ENCODE assay signal across 15 cellular contexts in the genomic region with DNA sequence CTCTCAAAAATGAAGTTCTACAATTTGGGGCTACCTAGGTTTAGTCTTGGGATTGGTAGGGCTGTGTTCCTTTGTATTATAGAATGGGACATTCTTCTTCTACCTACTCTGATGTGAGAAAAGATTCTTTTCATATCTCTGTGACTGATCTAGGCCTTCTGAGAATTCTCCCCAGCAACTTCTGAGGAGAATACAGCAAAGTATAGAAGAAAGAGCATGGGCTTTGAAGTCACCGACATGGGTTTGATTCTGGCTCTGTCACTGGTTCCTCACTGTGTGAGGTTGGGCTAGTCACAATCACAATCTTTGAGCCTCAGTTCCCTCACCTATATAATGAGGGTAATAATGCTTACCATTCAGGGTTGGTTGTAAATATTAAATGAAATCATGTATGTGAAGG. TPM values are rescaled to one million over a fixed set of nuclear protein-coding genes. Genes with fewer than 3 reads are reported as not detected.
DNase-seq lines count a peak whose midpoint lies in the region; ATAC-seq and TF ChIP-seq lines count a peak whose summit lies in the region.
"Had no signal": no experiment of that assay in that cellular context is flagged by ENCODE, and none has a peak within 500 bp of the region (broad histone marks: within the 10 kb centered on the region; RNA-seq: fewer than 3 reads in every experiment).

No MANE protein-coding gene starts in this region.

- no peak overlapping the region for H3K4me3 ChIP-seq in SK-N-MC
- H3K4me3 ChIP-seq: cardiac muscle cell, left lung had no signal

- H3K4me3 Mint-ChIP-seq in activated CD8-positive, alpha-beta memory T cell treated with anti-CD3 and anti-CD28 coated beads, Interleukin-2, amount 10 ng/mL, durations not matched to agents 7 days and 5 days = no peak overlapping the region
- no peak overlapping the region for H3K4me3 Mint-ChIP-seq in endothelial cell (ENCODE audit: unreplicated experiment)
- no peak overlapping the region for H3K4me3 Mint-ChIP-seq in stimulated activated memory B cell treated with anti-CD40 and anti-IgM and Interleukin-4, amounts not matched to agents 10 μg/mL and 1 μg/mL and 100 μg/mL, for 72 hours

- TF ChIP-seq CTCF in endothelial cell (IDR thresholded peaks at IDR 0.05; ENCODE audit: unreplicated experiment) = no peak

- no peaks in the 10 kb centered on the region for H3K9me3 ChIP-seq in SK-N-MC (ENCODE audit: low read depth, low read length)
- H3K9me3 ChIP-seq: left lung had no signal

- peak overlapping the region; percentile 81 for H3K27ac Mint-ChIP-seq in activated CD8-positive, alpha-beta memory T cell treated with anti-CD3 and anti-CD28 coated beads, Interleukin-2, amount 10 ng/mL, durations not matched to agents 7 days and 5 days
- peak overlapping the region; percentile 48 for H3K27ac Mint-ChIP-seq in endothelial cell (ENCODE audit: unreplicated experiment)
- H3K27ac Mint-ChIP-seq in stimulated activated memory B cell treated with anti-CD40 and anti-IgM and Interleukin-4, amounts not matched to agents 10 μg/mL and 1 μg/mL and 100 μg/mL, for 72 hours = peak overlapping the region; percentile 19

- peaks cover 62% of the 10 kb centered on the region for H3K4me1 Mint-ChIP-seq in activated CD8-positive, alpha-beta memory T cell treated with anti-CD3 and anti-CD28 coated beads, Interleukin-2, amount 10 ng/mL, durations not matched to agents 7 days and 5 days
- peaks cover 65% of the 10 kb centered on the region for H3K4me1 Mint-ChIP-seq in endothelial cell (ENCODE audit: unreplicated experiment)
- peaks cover 69% of the 10 kb centered on the region for H3K4me1 Mint-ChIP-seq in stimulated activated memory B cell treated with anti-CD40 and anti-IgM and Interleukin-4, amounts not matched to agents 10 μg/mL and 1 μg/mL and 100 μg/mL, for 72 hours

- no peak for DNase-seq in activated CD8-positive, alpha-beta memory T cell treated with anti-CD3 and anti-CD28 coated beads, Interleukin-2, amount 10 ng/mL, durations not matched to agents 7 days and 5 days
- no peak for DNase-seq in activated CD8-positive, alpha-beta memory T cell treated with anti-CD3 and anti-CD28 coated beads for 24 hours
- DNase-seq in SK-N-MC (ENCODE audit: low read depth, low spot score) (no peak), endothelial cell (ENCODE audit: low spot score) (no peak), iPS-NIHi7 (ENCODE audit: extremely low spot score) (no peak), SK-N-DZ (ENCODE audit: low spot score) (no peak), kidney tubule cell (ENCODE audit: low spot score) (no peak)
- DNase-seq: head of caudate nucleus, KG1, NCI-H187, NCI-H69 had no signal

- peak overlapping the region; percentile 17 for H3K9ac ChIP-seq in SK-N-MC (ENCODE audit: insufficient read length)

- H3K27ac ChIP-seq in SK-N-MC = peak overlapping the region; percentile 4
- H3K27ac ChIP-seq: cardiac muscle cell had no signal

- no peaks in the 10 kb centered on the region for H3K9me3 Mint-ChIP-seq in activated CD8-positive, alpha-beta memory T cell treated with anti-CD3 and anti-CD28 coated beads, Interleukin-2, amount 10 ng/mL, durations not matched to agents 7 days and 5 days (ENCODE audit: low read depth)
- no peaks in the 10 kb centered on the region for H3K9me3 Mint-ChIP-seq in endothelial cell (ENCODE audit: unreplicated experiment)
- H3K9me3 Mint-ChIP-seq in stimulated activated memory B cell treated with anti-CD40 and anti-IgM and Interleukin-4, amounts not matched to agents 10 μg/mL and 1 μg/mL and 100 μg/mL, for 72 hours = no peaks in the 10 kb centered on the region

- H3K36me3 ChIP-seq in SK-N-MC (ENCODE audit: insufficient read depth, low read length) = peaks cover 46% of the 10 kb centered on the region

- CTCF ChIA-PET in activated CD8-positive, alpha-beta memory T cell treated with anti-CD3 and anti-CD28 coated beads, Interleukin-2, amount 10 ng/mL, durations not matched to agents 7 days and 5 days (lab: Charles Lee) = interaction anchor here (1.0 to 2.9 kb wide), 5 partner anchors 11 to 60 kb away, joined by 3 to 15 read pairs (median 4); partner anchors contain the start of gene SPSB2

- no peak for ATAC-seq in activated CD8-positive, alpha-beta memory T cell treated with anti-CD3 and anti-CD28 coated beads, Interleukin-2, amount 10 ng/mL, durations not matched to agents 7 days and 5 days
- ATAC-seq in stimulated activated memory B cell treated with anti-CD40 and anti-IgM and Interleukin-4, amounts not matched to agents 10 μg/mL and 1 μg/mL and 100 μg/mL, for 72 hours = no peak
- ATAC-seq: left lung had no signal

- peaks cover 25% of the 10 kb centered on the region for H3K36me3 Mint-ChIP-seq in activated CD8-positive, alpha-beta memory T cell treated with anti-CD3 and anti-CD28 coated beads, Interleukin-2, amount 10 ng/mL, durations not matched to agents 7 days and 5 days
- peaks cover 45% of the 10 kb centered on the region for H3K36me3 Mint-ChIP-seq in endothelial cell (ENCODE audit: low read depth, unreplicated experiment)
- H3K36me3 Mint-ChIP-seq in stimulated activated memory B cell treated with anti-CD40 and anti-IgM and Interleukin-4, amounts not matched to agents 10 μg/mL and 1 μg/mL and 100 μg/mL, for 72 hours = peaks cover 35% of the 10 kb centered on the region

- H3K27me3 Mint-ChIP-seq in activated CD8-positive, alpha-beta memory T cell treated with anti-CD3 and anti-CD28 coated beads, Interleukin-2, amount 10 ng/mL, durations not matched to agents 7 days and 5 days = no peaks in the 10 kb centered on the region
- H3K27me3 Mint-ChIP-seq in endothelial cell (ENCODE audit: unreplicated experiment) = peaks cover 29% of the 10 kb centered on the region
- H3K27me3 Mint-ChIP-seq in stimulated activated memory B cell treated with anti-CD40 and anti-IgM and Interleukin-4, amounts not matched to agents 10 μg/mL and 1 μg/mL and 100 μg/mL, for 72 hours = no peaks in the 10 kb centered on the region

RNA-seq across cellular contexts. Expression of gene ATN1, which starts 5.0 kb away (rescaled TPM):
- total RNA-seq in activated CD8-positive, alpha-beta memory T cell treated with anti-CD3 and anti-CD28 coated beads, Interleukin-2, amount 10 ng/mL, durations not matched to agents 7 days and 5 days = 10 to 100 TPM; 38.3 to 40.1 TPM
- total RNA-seq in endothelial cell (ENCODE audit: unreplicated experiment) = 144 TPM
- 15.9 and 16.9 TPM in 2 replicates for polyA plus RNA-seq in SK-N-DZ (2014; cell fraction: cytosol; rRNA removed)
- polyA plus RNA-seq in SK-N-DZ (2014; cell fraction: nucleus; rRNA removed) = 19.4 and 59.9 TPM in 2 replicates

RNA-seq across cellular contexts. Expression of gene RNU7-1, which starts 10.8 kb away (rescaled TPM):
- not detected for total RNA-seq in activated CD8-positive, alpha-beta memory T cell treated with anti-CD3 and anti-CD28 coated beads, Interleukin-2, amount 10 ng/mL, durations not matched to agents 7 days and 5 days
- not detected for total RNA-seq in endothelial cell (ENCODE audit: unreplicated experiment)
- not detected in 2 replicates for polyA plus RNA-seq in SK-N-DZ (2014; cell fraction: cytosol; rRNA removed)
- not detected in 2 replicates for polyA plus RNA-seq in SK-N-DZ (2014; cell fraction: nucleus; rRNA removed)
- total RNA-seq: cardiac muscle cell, left lung, urinary bladder had no signal
- polyA plus RNA-seq: cardiac muscle cell, urinary bladder had no signal

RNA-seq across cellular contexts. Expression of gene C12orf57, which starts 11.1 kb away (rescaled TPM):
- 100 to 1,000 TPM; 120 to 132 TPM for total RNA-seq in activated CD8-positive, alpha-beta memory T cell treated with anti-CD3 and anti-CD28 coated beads, Interleukin-2, amount 10 ng/mL, durations not matched to agents 7 days and 5 days
- total RNA-seq in endothelial cell (ENCODE audit: unreplicated experiment) = 225 TPM
- polyA plus RNA-seq in SK-N-DZ (2014; cell fraction: cytosol; rRNA removed) = 890 and 1,059 TPM in 2 replicates
- 478 and 558 TPM in 2 replicates for polyA plus RNA-seq in SK-N-DZ (2014; cell fraction: nucleus; rRNA removed)

RNA-seq across cellular contexts. Expression of gene ENO2, which starts 18.4 kb away (rescaled TPM):
- 100 to 1,000 TPM; 106 to 171 TPM for total RNA-seq in activated CD8-positive, alpha-beta memory T cell treated with anti-CD3 and anti-CD28 coated beads, Interleukin-2, amount 10 ng/mL, durations not matched to agents 7 days and 5 days
- total RNA-seq in endothelial cell (ENCODE audit: unreplicated experiment) = 5.3 TPM
- polyA plus RNA-seq in SK-N-DZ (2014; cell fraction: cytosol; rRNA removed) = 127 and 142 TPM in 2 replicates
- polyA plus RNA-seq in SK-N-DZ (2014; cell fraction: nucleus; rRNA removed) = 292 and 417 TPM in 2 replicates

RNA-seq across cellular contexts. Expression of gene PTPN6, which starts 18.4 kb away (rescaled TPM):
- total RNA-seq in activated CD8-positive, alpha-beta memory T cell treated with anti-CD3 and anti-CD28 coated beads, Interleukin-2, amount 10 ng/mL, durations not matched to agents 7 days and 5 days = 100 to 1,000 TPM; 283 to 367 TPM
- 22.1 TPM for total RNA-seq in endothelial cell (ENCODE audit: unreplicated experiment)
- 0.48 and 0.64 TPM in 2 replicates for polyA plus RNA-seq in SK-N-DZ (2014; cell fraction: cytosol; rRNA removed)
- 1.1 and 1.3 TPM in 2 replicates for polyA plus RNA-seq in SK-N-DZ (2014; cell fraction: nucleus; rRNA removed)

Comparison
In these comparisons a context has a peak if more than half of its experiments do, and no peak if none do; other contexts are left out.
1. H3K27ac Mint-ChIP-seq: peak in every context shown above with its lines; median percentile 81 in activated CD8-positive, alpha-beta memory T cell treated with anti-CD3 and anti-CD28 coated beads, Interleukin-2, amount 10 ng/mL, durations not matched to agents 7 days and 5 days; 48 in endothelial cell; 19 in stimulated activated memory B cell treated with anti-CD40 and anti-IgM and Interleukin-4, amounts not matched to agents 10 μg/mL and 1 μg/mL and 100 μg/mL, for 72 hours.